8 cellular contexts compared by ENCODE assay signal in the genomic region with DNA sequence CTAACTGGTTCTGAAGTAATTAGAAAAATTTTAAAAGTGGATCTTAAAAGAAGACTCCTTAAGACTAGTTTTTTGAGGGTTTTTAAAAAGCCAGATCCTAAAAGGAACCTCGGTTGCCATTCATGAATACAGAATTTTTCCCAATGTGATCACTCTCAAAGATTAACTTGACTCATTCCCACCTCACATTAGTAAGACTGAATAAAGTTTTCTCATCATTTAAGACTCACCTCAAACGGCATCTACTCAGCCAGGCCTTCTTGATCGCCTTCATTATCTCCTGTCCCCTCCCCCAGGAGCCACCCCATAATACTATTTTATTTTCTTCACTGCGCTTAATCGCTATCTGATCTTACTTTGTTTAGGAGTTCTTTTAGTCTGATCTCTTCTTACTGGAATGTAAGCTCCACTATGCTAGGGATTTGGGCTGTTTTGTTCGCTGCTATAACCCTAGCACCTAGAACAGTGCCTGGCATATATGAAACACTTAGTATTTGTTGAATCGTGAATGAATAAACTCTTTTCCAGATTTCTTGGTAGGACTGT. TPM values are rescaled to one million over a fixed set of nuclear protein-coding genes. Genes with fewer than 3 reads are reported as not detected.
DNase-seq lines count a peak whose midpoint lies in the region; ATAC-seq and TF ChIP-seq lines count a peak whose summit lies in the region.

No MANE protein-coding gene starts in this region.

- H2AFZ ChIP-seq in GM23248 = peak overlapping the region; percentile 64; the same call in 1 of the 2 replicates

- peaks cover 56% of the 10 kb centered on the region for H3K79me2 ChIP-seq in GM23248 (ENCODE audit: insufficient read depth)

- H3K36me3 ChIP-seq in GM23248 (ENCODE audit: low read depth) (no peaks in the 10 kb centered on the region), BE2C (no peaks in the 10 kb centered on the region)

- H3K9me3 ChIP-seq in GM23248 (ENCODE audit: low read depth) = no peaks in the 10 kb centered on the region
- no peaks in the 10 kb centered on the region for H3K9me3 ChIP-seq in BE2C

- in situ Hi-C loops in GM23248 (cut with MboI) = no loop called here

- H4K20me1 ChIP-seq in GM23248 (ENCODE audit: insufficient read depth) = no peaks in the 10 kb centered on the region

- H3K27ac ChIP-seq in GM23248 = peak overlapping the region; percentile 89

- peaks cover 16% of the 10 kb centered on the region for H3K36me3 Mint-ChIP-seq in activated CD8-positive, alpha-beta T cell treated with anti-CD3 and anti-CD28 coated beads for 36 hours (ENCODE audit: low read depth)

- 67 to 69% methylated on average over 7 of the region's 7 CpGs for WGBS in GM23248 (ENCODE audit: low coverage in 1 of 2, low lambda C conversion rate in 2 of 2, missing lambda C conversion rate in 2 of 2), 2 experiments

- peaks cover 7% of the 10 kb centered on the region; the same call in 1 of the 2 replicates for H3K4me1 ChIP-seq in GM23248 (ENCODE audit: insufficient read depth)
- H3K4me1 ChIP-seq in BE2C = no peaks in the 10 kb centered on the region

- H3K4me2 ChIP-seq in GM23248 (ENCODE audit: unreplicated experiment) = peak overlapping the region; percentile 71

- CTCF ChIA-PET in activated CD8-positive, alpha-beta T cell treated with anti-CD3 and anti-CD28 coated beads for 36 hours (lab: Charles Lee) = interaction anchor here (1.2 to 3.2 kb wide), 4 partner anchors 37 to 158 kb away, joined by 4 to 26 read pairs (median 7); no protein-coding TSS in a partner anchor

- POLR2A ChIA-PET in activated CD8-positive, alpha-beta T cell treated with anti-CD3 and anti-CD28 coated beads for 36 hours (lab: Charles Lee) = interaction anchor here (1.0 to 2.7 kb wide), 2 partner anchors 21 to 30 kb away, joined by 3 to 17 read pairs; no protein-coding TSS in a partner anchor

- DNase-seq in GM23248 = peak; percentile 66
- DNase-seq in activated CD8-positive, alpha-beta T cell treated with anti-CD3 and anti-CD28 coated beads for 36 hours = no peak
- DNase-seq in foreskin fibroblast = peak in 1 of 2 donors; percentile 31
- DNase-seq in skeletal muscle cell (ENCODE audit: low read depth) = no peak
- no peak for DNase-seq in BE2C
- no peak for DNase-seq in NCI-H748 (lab: John Stamatoyannopoulos, UW; ENCODE audit: unreplicated experiment)

- H3K4me1 Mint-ChIP-seq in activated CD8-positive, alpha-beta T cell treated with anti-CD3 and anti-CD28 coated beads for 36 hours (ENCODE audit: low read depth) = peaks cover 46% of the 10 kb centered on the region

- H3F3A ChIP-seq in GM23248 (ENCODE audit: insufficient read depth) = peaks cover 16% of the 10 kb centered on the region

- no peak for TF ChIP-seq CTCF in activated CD8-positive, alpha-beta T cell treated with anti-CD3 and anti-CD28 coated beads for 36 hours (IDR thresholded peaks at IDR 0.05)
- TF ChIP-seq CTCF in foreskin fibroblast (IDR thresholded peaks at IDR 0.05; ENCODE audit: low read depth, low read length) (no peak), BE2C (IDR thresholded peaks at IDR 0.05; ENCODE audit: low read depth, low read length) (no peak)

- H3K9me2 ChIP-seq in GM23248 (ENCODE audit: insufficient read depth) = no peaks in the 10 kb centered on the region

- H3K4me3 Mint-ChIP-seq in activated CD8-positive, alpha-beta T cell treated with anti-CD3 and anti-CD28 coated beads for 36 hours = peak overlapping the region; percentile 82

- H3K27me3 ChIP-seq in GM23248 (replicated peaks; ENCODE audit: insufficient read depth) (no peaks in the 10 kb centered on the region), BE2C (0 out of 2 replicates have a peak, but pooled peaks cover 4% of the 10 kb centered on the region)

- intact Hi-C loops in activated CD8-positive, alpha-beta T cell treated with anti-CD3 and anti-CD28 coated beads for 36 hours (cut with micrococcal nuclease) = loop anchor here (5.0 kb wide), 2 partner anchors 38 to 83 kb away; no protein-coding TSS in a partner anchor

- H3K27ac Mint-ChIP-seq in activated CD8-positive, alpha-beta T cell treated with anti-CD3 and anti-CD28 coated beads for 36 hours = peak overlapping the region; percentile 93

- no peak for ATAC-seq in activated CD8-positive, alpha-beta T cell treated with anti-CD3 and anti-CD28 coated beads for 36 hours
- ATAC-seq in HG03196 (IDR thresholded peaks at IDR 0.05; ENCODE audit: unreplicated experiment) = no peak
- ATAC-seq in HG03378 (IDR thresholded peaks at IDR 0.05; ENCODE audit: unreplicated experiment) = no peak

- no peaks in the 10 kb centered on the region for H3K27me3 Mint-ChIP-seq in activated CD8-positive, alpha-beta T cell treated with anti-CD3 and anti-CD28 coated beads for 36 hours

- peak overlapping the region; percentile 82 for H3K4me3 ChIP-seq in GM23248
- peak overlapping the region; percentile 63 to 69 for H3K4me3 ChIP-seq in foreskin fibroblast (ENCODE audit: low read depth in 1 of 2, low read length in 2 of 2)
- H3K4me3 ChIP-seq in skeletal muscle cell (ENCODE audit: low read depth, low read length) = peak overlapping the region; percentile 71
- no peak overlapping the region for H3K4me3 ChIP-seq in BE2C (ENCODE audit: low read depth, low read length)

- H3K9ac ChIP-seq in GM23248 = peak overlapping the region; percentile 91

- H3K9me3 Mint-ChIP-seq in activated CD8-positive, alpha-beta T cell treated with anti-CD3 and anti-CD28 coated beads for 36 hours = peaks cover 9% of the 10 kb centered on the region

RNA-seq across cellular contexts. Expression of gene PCGF5, which starts 55.9 kb away (rescaled TPM):
- 33.9 and 39.8 TPM in 2 replicates for total RNA-seq in GM23248 (2014; rRNA removed; shearing (Covaris generic))
- polyA plus RNA-seq in GM23248 (2016; fragmentation: Nextera tagmentation; extraction: Ambion mirVana) = 23.5 and 26.7 TPM in 2 replicates
- 10 to 100 TPM; 34.8 to 36.9 TPM for total RNA-seq in activated CD8-positive, alpha-beta T cell treated with anti-CD3 and anti-CD28 coated beads for 36 hours
- 4.0 TPM for polyA plus RNA-seq in BE2C (2012; ENCODE audit: insufficient read depth, insufficient read length, low read depth)
